Comparison of ENCODE assay signal across 27 cellular contexts in genomic region chr18:68034293-68034692, GRCh38.
DNase-seq lines count a peak whose midpoint lies in the region; ATAC-seq and TF ChIP-seq lines count a peak whose summit lies in the region.
"Had no signal": no experiment of that assay in that cellular context is flagged by ENCODE, and none has a peak within 500 bp of the region (broad histone marks: within the 10 kb centered on the region; RNA-seq: fewer than 3 reads in every experiment).

No MANE protein-coding gene starts in this region.

- no peaks in the 10 kb centered on the region for H3K27me3 Mint-ChIP-seq in activated T-cell treated with anti-CD3 and anti-CD28 coated beads, Interleukin-2, amount 50 U/mL, for 4 hours (ENCODE audit: low read depth)
- H3K27me3 Mint-ChIP-seq: activated CD4-positive, alpha-beta T cell treated with anti-CD3 and anti-CD28 coated beads, Interleukin-2, amount 10 ng/mL, durations not matched to agents 7 days and 5 days; activated CD8-positive, alpha-beta memory T cell treated with anti-CD3 and anti-CD28 coated beads, Interleukin-2, amount 10 ng/mL, durations not matched to agents 7 days and 5 days; activated naive CD4-positive, alpha-beta T cell treated with anti-CD3 and anti-CD28 coated beads, Interleukin-2, amount 10 ng/mL, durations not matched to agents 7 days and 5 days had no signal

- ATAC-seq in left ventricle myocardium superior: peak; percentile 54
- ATAC-seq in activated T-cell treated with anti-CD3 and anti-CD28 coated beads, Interleukin-2, amount 50 U/mL, for 4 hours: no peak
- no peak for ATAC-seq in HG02759 (IDR thresholded peaks at IDR 0.05; ENCODE audit: unreplicated experiment)
- ATAC-seq: A549; activated CD8-positive, alpha-beta memory T cell treated with anti-CD3 and anti-CD28 coated beads, Interleukin-2, amount 10 ng/mL, durations not matched to agents 7 days and 5 days had no signal

- intact Hi-C loops in left ventricle myocardium superior (cut with micrococcal nuclease) (no loop called here), cardiac septum (cut with DNase I) (no loop called here), tibial artery (cut with DNase I; ENCODE audit: low total_unique reads) (no loop called here)

- no peaks in the 10 kb centered on the region for H3K27me3 ChIP-seq in adipocyte (replicated peaks; ENCODE audit: control insufficient read depth, insufficient read depth, low read length)
- no peaks in the 10 kb centered on the region for H3K27me3 ChIP-seq in tibial artery

- H3K4me1 ChIP-seq in adipocyte (ENCODE audit: control insufficient read depth, insufficient read depth, low read length): peaks cover 22% of the 10 kb centered on the region
- H3K4me1 ChIP-seq in tibial artery: peaks cover 0 to 12% (median 0%) of the 10 kb centered on the region in 4 donors
- H3K4me1 ChIP-seq: A549, prostate gland had no signal

- H3K4me3 ChIP-seq in adipocyte (ENCODE audit: low read length): peak overlapping the region; percentile 40
- no peak overlapping the region for H3K4me3 ChIP-seq in fibroblast of villous mesenchyme (ENCODE audit: low read depth, low read length)
- H3K4me3 ChIP-seq in tibial artery: no peak overlapping the region
- H3K4me3 ChIP-seq: A549, lung, prostate gland, skin epidermis had no signal

- H3K27ac ChIP-seq in tibial artery: no peak overlapping the region
- H3K27ac ChIP-seq: A549, prostate gland, RWPE1, skin epidermis had no signal

- H3K9me3 Mint-ChIP-seq in activated T-cell treated with anti-CD3 and anti-CD28 coated beads, Interleukin-2, amount 50 U/mL, for 4 hours: no peaks in the 10 kb centered on the region
- H3K9me3 Mint-ChIP-seq: activated CD4-positive, alpha-beta T cell treated with anti-CD3 and anti-CD28 coated beads, Interleukin-2, amount 10 ng/mL, durations not matched to agents 7 days and 5 days; activated naive CD4-positive, alpha-beta T cell treated with anti-CD3 and anti-CD28 coated beads, Interleukin-2, amount 10 ng/mL, durations not matched to agents 7 days and 5 days; activated T-helper 1 cell treated with anti-CD3 and anti-CD28 coated beads, Interleukin-12 subunit alpha, Interleukin-12 subunit beta, Interleukin-2, Interleukin-4 antibody, amounts not matched to agents 30 ng/mL and 10 ng/mL and 1 ng/mL, durations not matched to agents 14 hours and 24 hours and 36 hours; CD14-positive monocyte had no signal

- no peak overlapping the region for H3K9ac ChIP-seq in adipocyte (ENCODE audit: low read length)

- H3K4me1 Mint-ChIP-seq in activated T-cell treated with anti-CD3 and anti-CD28 coated beads, Interleukin-2, amount 50 U/mL, for 4 hours (ENCODE audit: low read depth): no peaks in the 10 kb centered on the region
- H3K4me1 Mint-ChIP-seq: activated CD4-positive, alpha-beta T cell treated with anti-CD3 and anti-CD28 coated beads, Interleukin-2, amount 10 ng/mL, durations not matched to agents 7 days and 5 days; activated CD8-positive, alpha-beta memory T cell treated with anti-CD3 and anti-CD28 coated beads, Interleukin-2, amount 10 ng/mL, durations not matched to agents 7 days and 5 days; activated naive CD4-positive, alpha-beta T cell treated with anti-CD3 and anti-CD28 coated beads, Interleukin-2, amount 10 ng/mL, durations not matched to agents 7 days and 5 days; CD14-positive monocyte had no signal

- no peak overlapping the region for H3K4me3 Mint-ChIP-seq in activated T-cell treated with anti-CD3 and anti-CD28 coated beads, Interleukin-2, amount 50 U/mL, for 4 hours
- H3K4me3 Mint-ChIP-seq: activated CD4-positive, alpha-beta T cell treated with anti-CD3 and anti-CD28 coated beads, Interleukin-2, amount 10 ng/mL, durations not matched to agents 7 days and 5 days; activated CD8-positive, alpha-beta memory T cell treated with anti-CD3 and anti-CD28 coated beads, Interleukin-2, amount 10 ng/mL, durations not matched to agents 7 days and 5 days; activated naive CD4-positive, alpha-beta T cell treated with anti-CD3 and anti-CD28 coated beads, Interleukin-2, amount 10 ng/mL, durations not matched to agents 7 days and 5 days; activated T-helper 1 cell treated with anti-CD3 and anti-CD28 coated beads, Interleukin-12 subunit alpha, Interleukin-12 subunit beta, Interleukin-2, Interleukin-4 antibody, amounts not matched to agents 30 ng/mL and 10 ng/mL and 1 ng/mL, durations not matched to agents 14 hours and 24 hours and 36 hours; CD14-positive monocyte had no signal

- H3K9me3 ChIP-seq in adipocyte (ENCODE audit: control insufficient read depth, low read length) (no peaks in the 10 kb centered on the region), tibial artery (no peaks in the 10 kb centered on the region)
- H3K9me3 ChIP-seq: A549, prostate gland had no signal

- DNase-seq in left ventricle myocardium superior (no peak), cardiac septum (ENCODE audit: low spot score) (no peak), adipocyte (ENCODE audit: low read depth) (peak; percentile 42), fibroblast of villous mesenchyme (ENCODE audit: low read depth) (peak; percentile 10), globus pallidus (ENCODE audit: low spot score) (no peak), tibial artery (no peak)
- no peak for DNase-seq in activated T-cell treated with anti-CD3 and anti-CD28 coated beads, Interleukin-2, amount 50 U/mL, for 4 hours
- DNase-seq: activated CD4-positive, alpha-beta T cell treated with anti-CD3 and anti-CD28 coated beads, Interleukin-2, amount 10 ng/mL, durations not matched to agents 7 days and 5 days; activated CD8-positive, alpha-beta memory T cell treated with anti-CD3 and anti-CD28 coated beads, Interleukin-2, amount 10 ng/mL, durations not matched to agents 7 days and 5 days; activated naive CD4-positive, alpha-beta T cell treated with anti-CD3 and anti-CD28 coated beads, Interleukin-2, amount 10 ng/mL, durations not matched to agents 7 days and 5 days; anterior cingulate cortex; Calu3; DND-41; NCI-H1092; NCI-H2029; NCI-H2227 treated with DMSO at 0.1 percent for 48 hours; NCI-H69; stimulated activated CD4-positive, alpha-beta T cell treated with anti-CD3 and anti-CD28 coated beads, Interleukin-1b, Interleukin-23, amount 100 ng/mL, for 48 hours; substantia nigra had no signal

- no peak for TF ChIP-seq CTCF in fibroblast of villous mesenchyme (IDR thresholded peaks at IDR 0.05; ENCODE audit: insufficient read depth, low read depth, low read length)
- TF ChIP-seq CTCF in tibial artery (IDR thresholded peaks at IDR 0.05): no peak

- no peaks in the 10 kb centered on the region for H3K36me3 Mint-ChIP-seq in activated T-cell treated with anti-CD3 and anti-CD28 coated beads, Interleukin-2, amount 50 U/mL, for 4 hours (ENCODE audit: insufficient read depth)
- H3K36me3 Mint-ChIP-seq: activated CD8-positive, alpha-beta memory T cell treated with anti-CD3 and anti-CD28 coated beads, Interleukin-2, amount 10 ng/mL, durations not matched to agents 7 days and 5 days; activated naive CD4-positive, alpha-beta T cell treated with anti-CD3 and anti-CD28 coated beads, Interleukin-2, amount 10 ng/mL, durations not matched to agents 7 days and 5 days; CD14-positive monocyte had no signal

- no peaks in the 10 kb centered on the region for H3K36me3 ChIP-seq in adipocyte (ENCODE audit: control insufficient read depth, insufficient read depth, low read length, severe bottlenecking)
- H3K36me3 ChIP-seq in tibial artery: no peaks in the 10 kb centered on the region
- H3K36me3 ChIP-seq: prostate gland had no signal

Comparison
In these comparisons a context has a peak if more than half of its experiments do, and no peak if none do; other contexts are left out.
1. DNase-seq: peak in adipocyte (single experiment) and fibroblast of villous mesenchyme (single experiment); none in left ventricle myocardium superior (single experiment), cardiac septum (single experiment), globus pallidus (single experiment), tibial artery (0 of 2) and activated T-cell treated with anti-CD3 and anti-CD28 coated beads, Interleukin-2, amount 50 U/mL, for 4 hours (single experiment).